ENCODE assay signal across 1 cellular context in the genomic region with DNA sequence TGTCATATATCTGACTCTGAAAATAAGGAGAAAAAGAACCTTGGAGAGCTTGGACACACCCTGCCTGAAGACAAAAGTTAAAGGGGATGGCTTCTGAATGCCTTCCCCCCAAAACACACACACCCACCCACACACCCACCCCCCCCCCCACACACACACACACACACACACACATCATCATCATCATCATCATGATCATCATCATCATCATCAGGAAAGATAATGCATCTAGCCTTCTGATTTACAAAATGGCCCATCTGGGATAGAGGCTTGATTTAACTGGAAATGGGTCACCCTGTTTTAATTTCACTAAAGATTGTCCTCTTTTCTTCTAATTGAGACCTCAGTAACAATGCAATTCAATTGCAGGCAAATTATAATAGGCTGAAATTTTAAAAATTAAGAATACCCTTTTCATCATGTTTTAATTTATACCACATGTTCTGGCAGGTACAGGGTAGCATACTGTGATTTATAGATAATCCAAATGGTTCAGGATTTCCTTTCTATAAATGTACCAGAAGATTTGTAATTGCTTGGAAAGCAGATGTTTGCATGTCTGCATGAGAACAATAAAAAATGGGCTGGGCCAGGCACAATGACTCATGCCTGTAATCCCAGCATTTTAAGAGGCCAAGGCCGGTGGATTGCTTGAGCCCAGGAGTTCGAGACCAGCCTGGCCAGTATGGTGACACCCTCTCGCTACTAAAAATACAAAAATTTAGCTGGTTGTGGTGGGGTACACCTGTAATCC.
TF ChIP-seq lines count a peak whose summit lies in the region.

No MANE protein-coding gene starts in this region.

TF ChIP-seq in IMR-90, 13 proteins besides CTCF, POLR2A, EP300 and RAD21:
- TF ChIP-seq BHLHE40 (IDR thresholded peaks at IDR 0.05; ENCODE audit: low read depth, low read length) = no peak
- TF ChIP-seq, protein P1, sequence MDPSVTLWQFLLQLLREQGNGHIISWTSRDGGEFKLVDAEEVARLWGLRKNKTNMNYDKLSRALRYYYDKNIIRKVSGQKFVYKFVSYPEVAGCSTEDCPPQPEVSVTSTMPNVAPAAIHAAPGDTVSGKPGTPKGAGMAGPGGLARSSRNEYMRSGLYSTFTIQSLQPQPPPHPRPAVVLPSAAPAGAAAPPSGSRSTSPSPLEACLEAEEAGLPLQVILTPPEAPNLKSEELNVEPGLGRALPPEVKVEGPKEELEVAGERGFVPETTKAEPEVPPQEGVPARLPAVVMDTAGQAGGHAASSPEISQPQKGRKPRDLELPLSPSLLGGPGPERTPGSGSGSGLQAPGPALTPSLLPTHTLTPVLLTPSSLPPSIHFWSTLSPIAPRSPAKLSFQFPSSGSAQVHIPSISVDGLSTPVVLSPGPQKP (IDR thresholded peaks at IDR 0.05; ENCODE audit: borderline replicate concordance, low read depth, low read length) = no peak
- no peak for TF ChIP-seq CHD1 (IDR thresholded peaks at IDR 0.05; ENCODE audit: low read depth, low read length)
- TF ChIP-seq NFE2L2 (IDR thresholded peaks at IDR 0.05; ENCODE audit: low read depth, low read length) = no peak
- TF ChIP-seq RCOR1 (IDR thresholded peaks at IDR 0.05; ENCODE audit: insufficient replicate concordance, low read length) = no peak
- TF ChIP-seq MAFK (IDR thresholded peaks at IDR 0.05; ENCODE audit: low read depth, low read length) = no peak
- no peak for TF ChIP-seq FOS (IDR thresholded peaks at IDR 0.05; ENCODE audit: low read depth, low read length)
- no peak for TF ChIP-seq CEBPB (IDR thresholded peaks at IDR 0.05; ENCODE audit: low read depth, low read length)
- TF ChIP-seq MXI1 (IDR thresholded peaks at IDR 0.05; ENCODE audit: borderline replicate concordance, low read depth, low read length) = no peak
- no peak for TF ChIP-seq RFX5 (IDR thresholded peaks at IDR 0.05; ENCODE audit: low read depth, low read length)
- TF ChIP-seq, protein P2, sequence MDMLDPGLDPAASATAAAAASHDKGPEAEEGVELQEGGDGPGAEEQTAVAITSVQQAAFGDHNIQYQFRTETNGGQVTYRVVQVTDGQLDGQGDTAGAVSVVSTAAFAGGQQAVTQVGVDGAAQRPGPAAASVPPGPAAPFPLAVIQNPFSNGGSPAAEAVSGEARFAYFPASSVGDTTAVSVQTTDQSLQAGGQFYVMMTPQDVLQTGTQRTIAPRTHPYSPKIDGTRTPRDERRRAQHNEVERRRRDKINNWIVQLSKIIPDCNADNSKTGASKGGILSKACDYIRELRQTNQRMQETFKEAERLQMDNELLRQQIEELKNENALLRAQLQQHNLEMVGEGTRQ (IDR thresholded peaks at IDR 0.05; ENCODE audit: low read depth, low read length) = no peak
- TF ChIP-seq SMC3 (IDR thresholded peaks at IDR 0.05; ENCODE audit: low read depth, low read length) = no peak
- no peak for TF ChIP-seq MAZ (IDR thresholded peaks at IDR 0.05; ENCODE audit: borderline replicate concordance, low read depth, low read length)
